Comparison of ENCODE assay signal across 26 cellular contexts in the genomic region with DNA sequence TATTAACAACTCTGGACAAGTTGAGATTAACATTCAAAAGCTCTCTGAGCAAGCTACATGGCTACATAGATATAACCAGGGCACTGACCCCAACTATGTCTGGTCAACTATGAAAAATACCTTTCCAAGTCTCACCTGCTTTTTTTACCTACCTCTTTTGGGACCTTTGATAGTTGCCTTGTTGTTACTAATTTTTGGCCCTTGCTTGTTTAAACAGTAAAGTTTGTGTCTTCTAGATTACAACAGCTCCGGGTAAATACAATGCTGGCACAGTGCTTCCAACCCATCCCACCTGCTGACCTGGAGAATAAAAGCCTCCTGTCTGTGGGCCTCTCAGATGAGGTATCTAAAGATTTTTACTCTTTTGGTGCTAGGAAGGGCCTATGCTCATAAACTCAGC.
"Had no signal": no experiment of that assay in that cellular context is flagged by ENCODE, and none has a peak within 500 bp of the region (broad histone marks: within the 10 kb centered on the region; RNA-seq: fewer than 3 reads in every experiment).

No MANE protein-coding gene starts in this region.

- H2AFZ ChIP-seq: hepatocyte, neural progenitor cell, parathyroid adenoma had no signal

- DNase-seq: islet precursor cell; left ventricle myocardium superior; lower lobe of right lung; mammary epithelial cell; mesenchymal stem cell; naive B cell; natural killer cell; nephron progenitor cell; occipital lobe; stimulated activated CD4-positive, alpha-beta T cell treated with anti-CD3 and anti-CD28 coated beads, Interleukin-12 subunit alpha, Interleukin-12 subunit beta, amount 100 ng/mL, for 4 hours; stimulated activated CD4-positive, alpha-beta T cell treated with anti-CD3 and anti-CD28 coated beads, Interleukin-15, amount 100 ng/mL, for 24 hours; stimulated activated CD4-positive, alpha-beta T cell treated with anti-CD3 and anti-CD28 coated beads, Interleukin-2, amount 100 ng/mL, for 24 hours; stimulated activated CD4-positive, alpha-beta T cell treated with anti-CD3 and anti-CD28 coated beads, Interleukin-4, amount 100 ng/mL, for 1 hour; stimulated activated naive B cell treated with anti-CD40 and anti-IgM and Interleukin-4, amounts not matched to agents 10 μg/mL and 1 μg/mL and 100 μg/mL, for 72 hours; stimulated activated naive CD8-positive, alpha-beta T cell treated with anti-CD3 and anti-CD28 coated beads, Interleukin-15, Interleukin-2, amounts not matched to agents 100 U/mL and 50 U/mL, for 24 hours; stomach; testis; tibial artery; uterus had no signal

- H3K4me1 ChIP-seq: lower lobe of right lung, neural progenitor cell, parathyroid adenoma, right atrium auricular region, stomach, testis, uterus had no signal

- H3K9me3 ChIP-seq: lower lobe of right lung, neutrophil, right atrium auricular region, stomach, testis, tibial artery, uterus had no signal

- H3K9ac ChIP-seq: neural progenitor cell, parathyroid adenoma had no signal

- H3K36me3 ChIP-seq: lower lobe of right lung, neural progenitor cell, neutrophil, right atrium auricular region, stomach, tibial artery, uterus had no signal

- H3K27ac ChIP-seq: hepatocyte, lower lobe of right lung, neural progenitor cell, neutrophil, parathyroid adenoma, right atrium auricular region, skin epidermis, stomach, testis, tibial artery, uterus had no signal

- H3K4me3 ChIP-seq: hepatocyte, lower lobe of right lung, neural progenitor cell, right atrium auricular region, skin epidermis, stomach, testis, tibial artery, uterus had no signal

- H3K27me3 ChIP-seq: hepatocyte, neural progenitor cell, neutrophil, right atrium auricular region, stomach, testis, tibial artery, uterus had no signal

- H3K79me2 ChIP-seq: hepatocyte, parathyroid adenoma had no signal

- H3K4me2 ChIP-seq: hepatocyte, neural progenitor cell had no signal

- ATAC-seq: left ventricle myocardium superior; lower lobe of right lung; natural killer cell; sciatic nerve; stimulated activated naive B cell treated with anti-CD40 and anti-IgM and Interleukin-4, amounts not matched to agents 10 μg/mL and 1 μg/mL and 100 μg/mL, for 72 hours; stimulated activated naive CD8-positive, alpha-beta T cell treated with anti-CD3 and anti-CD28 coated beads, Interleukin-15, Interleukin-2, amounts not matched to agents 100 U/mL and 50 U/mL, for 24 hours had no signal
